Comparison of ENCODE assay signal across 16 cellular contexts in genomic region chr17:76092526-76093413, GRCh38. TPM values are rescaled to one million over a fixed set of nuclear protein-coding genes. Genes with fewer than 3 reads are reported as not detected.
A peak's percentile ranks its signal among the peaks of the same experiment; 100 is the strongest.
DNase-seq lines count a peak whose midpoint lies in the region; ATAC-seq, FAIRE-seq and TF ChIP-seq lines count a peak whose summit lies in the region.
"Had no signal": no experiment of that assay in that cellular context is flagged by ENCODE, and none has a peak within 500 bp of the region (broad histone marks: within the 10 kb centered on the region; RNA-seq: fewer than 3 reads in every experiment).

No MANE protein-coding gene starts in this region.

- no peaks in the 10 kb centered on the region for H3K4me1 ChIP-seq in CD8-positive, alpha-beta T cell (ENCODE audit: insufficient read depth, low read length)
- H3K4me1 ChIP-seq in K562 (replicated peaks in 1 of 2; ENCODE audit: control insufficient read depth in 2 of 2, insufficient read depth in 2 of 2, low read length in 2 of 2): peaks cover 9 to 13% of the 10 kb centered on the region in 2 experiments; a peak in 4 of 5 replicates

- no peak for FAIRE-seq in K562 (lab: Jason Lieb, UNC)
- FAIRE-seq: H54, RCC 7860 had no signal

- H3K27me3 Mint-ChIP-seq in CD8-positive, alpha-beta T cell (ENCODE audit: low read depth): no peaks in the 10 kb centered on the region

- intact Hi-C loops in CD8-positive, alpha-beta T cell (cut with DNase I, micrococcal nuclease): no loop called here
- intact Hi-C loops in K562 (cut with micrococcal nuclease): no loop called here

- no peaks in the 10 kb centered on the region for H3K9me3 Mint-ChIP-seq in CD8-positive, alpha-beta T cell
- no peaks in the 10 kb centered on the region for H3K9me3 Mint-ChIP-seq in stimulated activated effector memory CD8-positive, alpha-beta T cell treated with anti-CD3 and anti-CD28 coated beads, Interleukin-12 subunit alpha, Interleukin-12 subunit beta, amount 100 ng/mL, for 72 hours

- H3K4me2 ChIP-seq in K562 (ENCODE audit: insufficient read depth, low read length): no peak overlapping the region

- no peak overlapping the region for H3K4me3 Mint-ChIP-seq in CD8-positive, alpha-beta T cell
- no peak overlapping the region for H3K4me3 Mint-ChIP-seq in stimulated activated effector memory CD8-positive, alpha-beta T cell treated with anti-CD3 and anti-CD28 coated beads, Interleukin-12 subunit alpha, Interleukin-12 subunit beta, amount 100 ng/mL, for 72 hours

- TF ChIP-seq POLR2A in K562 (conservative IDR thresholded peaks at IDR 0.05): no peak

- H3K4me3 ChIP-seq in CD8-positive, alpha-beta T cell (ENCODE audit: low read depth, low read length): no peak overlapping the region
- H3K4me3 ChIP-seq in K562: no peak overlapping the region

- no peak for DNase-seq in CD8-positive, alpha-beta T cell
- DNase-seq in H4 (ENCODE audit: low spot score) (peak; percentile 6), K562 (ENCODE audit: extremely low read depth in 1 of 4, low spot score in 3 of 4) (no peak), NCI-H2227 (lab: John Stamatoyannopoulos, UW; ENCODE audit: unreplicated experiment) (no peak)
- DNase-seq in stimulated activated effector memory CD8-positive, alpha-beta T cell treated with anti-CD3 and anti-CD28 coated beads, Interleukin-12 subunit alpha, Interleukin-12 subunit beta, amount 100 ng/mL, for 72 hours (ENCODE audit: low spot score in 2 of 2): no peak
- DNase-seq: Calu3, Karpas-422, NCI-H1105 treated with DMSO at 0.1 percent for 48 hours, NCI-H187, NCI-H446 treated with DMSO at 0.1 percent for 48 hours, SHP77 treated with DMSO at 0.1 percent for 48 hours had no signal

- 94% methylated on average over 20 of the region's 20 CpGs for WGBS in K562 (ENCODE audit: insufficient coverage, low coverage, missing lambda C conversion rate)

- no peak for TF ChIP-seq CTCF in CD8-positive, alpha-beta T cell (IDR thresholded peaks at IDR 0.05)
- TF ChIP-seq CTCF in K562 (IDR thresholded peaks at IDR 0.05 in 2 of 3, conservative IDR thresholded peaks at IDR 0.05 in 1 of 3; ENCODE audit: insufficient read depth in 2 of 3, low read depth in 1 of 3, low read length in 3 of 3): no peak

- no TSS peak for BruUV-seq in K562 (replicated peaks; lab: Mats Ljungman, UMichigan)

- H3K27me3 ChIP-seq in CD8-positive, alpha-beta T cell (ENCODE audit: insufficient read depth, low read length): no peaks in the 10 kb centered on the region
- H3K27me3 ChIP-seq in K562 (ENCODE audit: control insufficient read depth in 2 of 2, insufficient read depth in 2 of 2, low read length in 2 of 2): no peaks in the 10 kb centered on the region

- CTCF ChIA-PET in CD8-positive, alpha-beta T cell (lab: Charles Lee): interaction anchor here (0.5 to 1.3 kb wide), 4 partner anchors 17 to 207 kb away, joined by 3 to 4 read pairs (median 4); no protein-coding TSS in a partner anchor
- CTCF ChIA-PET in K562 (lab: Yijun Ruan, JAX; ENCODE audit: low intra/inter-chr PET ratio): no interaction called here

- peaks cover 50% of the 10 kb centered on the region for H3K36me3 ChIP-seq in CD8-positive, alpha-beta T cell (ENCODE audit: insufficient read depth, low read length)
- peaks cover 75% of the 10 kb centered on the region; the same call in 2 of the 3 replicates for H3K36me3 ChIP-seq in K562 (ENCODE audit: control insufficient read depth, insufficient read depth, low read length)

- peaks cover 76% of the 10 kb centered on the region for H3K36me3 Mint-ChIP-seq in CD8-positive, alpha-beta T cell
- peaks cover 89% of the 10 kb centered on the region for H3K36me3 Mint-ChIP-seq in stimulated activated effector memory CD8-positive, alpha-beta T cell treated with anti-CD3 and anti-CD28 coated beads, Interleukin-12 subunit alpha, Interleukin-12 subunit beta, amount 100 ng/mL, for 72 hours

- H2AFZ ChIP-seq in K562 (ENCODE audit: low read depth, low read length): no peak overlapping the region

- peaks cover 6% of the 10 kb centered on the region for H3K4me1 Mint-ChIP-seq in CD8-positive, alpha-beta T cell (ENCODE audit: low read depth)
- no peaks in the 10 kb centered on the region for H3K4me1 Mint-ChIP-seq in stimulated activated effector memory CD8-positive, alpha-beta T cell treated with anti-CD3 and anti-CD28 coated beads, Interleukin-12 subunit alpha, Interleukin-12 subunit beta, amount 100 ng/mL, for 72 hours

- no peaks in the 10 kb centered on the region for H3K79me2 ChIP-seq in K562 (ENCODE audit: control insufficient read depth, insufficient read depth, low read length)

- no peak overlapping the region for H3K27ac Mint-ChIP-seq in CD8-positive, alpha-beta T cell
- peak overlapping the region; percentile 56 for H3K27ac Mint-ChIP-seq in stimulated activated effector memory CD8-positive, alpha-beta T cell treated with anti-CD3 and anti-CD28 coated beads, Interleukin-12 subunit alpha, Interleukin-12 subunit beta, amount 100 ng/mL, for 72 hours

- in situ Hi-C loops in K562 (cut with MboI): no loop called here

- ATAC-seq in CD8-positive, alpha-beta T cell: peak; percentile 34
- no peak for ATAC-seq in K562
- ATAC-seq in stimulated activated effector memory CD8-positive, alpha-beta T cell treated with anti-CD3 and anti-CD28 coated beads, Interleukin-12 subunit alpha, Interleukin-12 subunit beta, amount 100 ng/mL, for 72 hours: no peak
- no peak for ATAC-seq in activated CD4-positive, CD25-positive, alpha-beta regulatory T cell treated with anti-CD3 and anti-CD28 coated beads, Interleukin-2, amount 50 U/mL, for 24 hours
- no peak for ATAC-seq in HG03045 (IDR thresholded peaks at IDR 0.05; ENCODE audit: unreplicated experiment)

- TF ChIP-seq RAD21 in K562 (CRISPR knock-in tag; conservative IDR thresholded peaks at IDR 0.05 in 1 of 2, IDR thresholded peaks at IDR 0.05 in 1 of 2): no peak

- TF ChIP-seq EP300 in K562 (IDR thresholded peaks at IDR 0.05; ENCODE audit: low read length): no peak

- H3K27ac ChIP-seq in CD8-positive, alpha-beta T cell (ENCODE audit: low read depth, low read length): no peak overlapping the region
- H3K27ac ChIP-seq in K562 (ENCODE audit: extremely low read depth, low read depth, low read length): no peak overlapping the region

- POLR2A ChIA-PET in CD8-positive, alpha-beta T cell (lab: Charles Lee): interaction anchor here (1.1 to 1.3 kb wide), 3 partner anchors 10 to 15 kb away, joined by 3 to 4 read pairs (median 4); partner anchors contain the start of gene EXOC7
- POLR2A ChIA-PET in K562 (lab: Yijun Ruan, JAX): interaction anchor here (0.6 to 2.5 kb wide), 6 partner anchors 9 to 187 kb away, joined by 3 to 8 read pairs (median 4); no protein-coding TSS in a partner anchor

- H3K9ac ChIP-seq in K562 (ENCODE audit: insufficient read depth in 1 of 2, low read depth in 2 of 2, low read length in 2 of 2): no peak overlapping the region

- no peaks in the 10 kb centered on the region for H3K9me3 ChIP-seq in CD8-positive, alpha-beta T cell (ENCODE audit: low read length)
- no peaks in the 10 kb centered on the region for H3K9me3 ChIP-seq in K562 (replicated peaks; ENCODE audit: control insufficient read depth, insufficient read depth, low read depth, low read length)

- H3K9me1 ChIP-seq in K562 (ENCODE audit: control insufficient read depth, insufficient read depth, low read length): no peaks in the 10 kb centered on the region

- H4K20me1 ChIP-seq in K562 (replicated peaks; ENCODE audit: control insufficient read depth, insufficient read depth, low read length): no peaks in the 10 kb centered on the region; the same call in 1 of the 2 replicates

RNA-seq across cellular contexts. Expression of gene EXOC7, which starts 10.8 kb away (rescaled TPM):
- 100 to 1,000 TPM in 1 of 2 experiments, 10 to 100 TPM in 1; 97.3 to 101 TPM for total RNA-seq in CD8-positive, alpha-beta T cell
- 51.4 and 51.5 TPM in 2 replicates for total RNA-seq in H4 (2014; rRNA removed; shearing (Covaris generic))
- total RNA-seq in K562 (2011; cell fraction: chromatin; rRNA removed; ENCODE audit: low replicate concordance): 106 and 307 TPM in 2 replicates
- 138 and 157 TPM in 2 replicates for total RNA-seq in K562 (2011; cell fraction: nucleolus; rRNA removed)
- total RNA-seq in K562 (2011; cell fraction: nucleoplasm; rRNA removed): 108 and 119 TPM in 2 replicates
- total RNA-seq in K562 (2014; rRNA removed) (35.0 and 35.5 TPM in 2 replicates), K562 (2014; rRNA removed; fragmentation: Illumina TruSeq; extraction: Trizol) (29.0 and 30.3 TPM in 2 replicates), K562 (2015; rRNA removed; fragmentation: Illumina TruSeq; extraction: Trizol) (36.3 and 42.4 TPM in 2 replicates), K562 (2021) (53.1 and 57.0 TPM in 2 replicates)
- polyA plus RNA-seq in K562 (2011; rRNA removed) (36.5 and 37.1 TPM in 2 replicates), K562 (2014; fragmentation: Illumina TruSeq; extraction: Trizol) (27.8 and 31.2 TPM in 2 replicates), K562 (2014; fragmentation: Nextera tagmentation; extraction: Ambion mirVana) (10 to 100 TPM; 18.6 to 20.2 TPM), K562 (2014; rRNA removed) (30.5 and 36.2 TPM in 2 replicates)
- 30.9 and 53.6 TPM in 2 replicates for polyA plus RNA-seq in K562 (2011; cell fraction: cytosol; rRNA removed)
- 85.3 and 123 TPM in 2 replicates for polyA plus RNA-seq in K562 (2011; cell fraction: nucleus; rRNA removed)
- 44.4 and 49.7 TPM in 2 replicates for polyA plus RNA-seq in K562 (2012)
- polyA minus RNA-seq in K562 (2011; rRNA and poly(A)+ RNA removed): 31.0 and 40.9 TPM in 2 replicates
- 32.9 and 34.2 TPM in 2 replicates for polyA minus RNA-seq in K562 (2011; cell fraction: cytosol; rRNA and poly(A)+ RNA removed)
- 58.6 and 66.9 TPM in 2 replicates for polyA minus RNA-seq in K562 (2011; cell fraction: nucleus; rRNA and poly(A)+ RNA removed)

RNA-seq across cellular contexts. Expression of gene ZACN, which starts 13.8 kb away (rescaled TPM):
- total RNA-seq in CD8-positive, alpha-beta T cell: 1 to 10 TPM; 1.2 to 2.0 TPM
- not detected in 2 replicates for total RNA-seq in H4 (2014; rRNA removed; shearing (Covaris generic))
- total RNA-seq in K562 (2011; cell fraction: chromatin; rRNA removed; ENCODE audit: low replicate concordance): 0.32 TPM in 1 of 2 replicates, not detected in the other
- total RNA-seq in K562 (2011; cell fraction: nucleolus; rRNA removed): 0.13 TPM in 1 of 2 replicates, not detected in the other
- not detected in 2 replicates for total RNA-seq in K562 (2011; cell fraction: nucleoplasm; rRNA removed)
- not detected in 2 replicates for total RNA-seq in K562 (2014; rRNA removed)
- not detected in 2 replicates for total RNA-seq in K562 (2014; rRNA removed; fragmentation: Illumina TruSeq; extraction: Trizol)
- total RNA-seq in K562 (2015; rRNA removed; fragmentation: Illumina TruSeq; extraction: Trizol): not detected in 2 replicates
- total RNA-seq in K562 (2021): 0.07 TPM in 1 of 2 replicates, not detected in the other
- not detected in 2 replicates for polyA plus RNA-seq in K562 (2011; rRNA removed)
- polyA plus RNA-seq in K562 (2011; cell fraction: cytosol; rRNA removed): not detected in 2 replicates
- polyA plus RNA-seq in K562 (2011; cell fraction: nucleus; rRNA removed): 0.07 and 0.20 TPM in 2 replicates
- polyA plus RNA-seq in K562 (2012): 3.9 and 6.5 TPM in 2 replicates
- polyA plus RNA-seq in K562 (2014; fragmentation: Illumina TruSeq; extraction: Trizol): not detected in 2 replicates
- not detected for polyA plus RNA-seq in K562 (2014; fragmentation: Nextera tagmentation; extraction: Ambion mirVana)
- not detected in 2 replicates for polyA plus RNA-seq in K562 (2014; rRNA removed)
- polyA minus RNA-seq in K562 (2011; rRNA and poly(A)+ RNA removed): not detected in 2 replicates
- polyA minus RNA-seq in K562 (2011; cell fraction: cytosol; rRNA and poly(A)+ RNA removed): not detected in 2 replicates
- not detected in 2 replicates for polyA minus RNA-seq in K562 (2011; cell fraction: nucleus; rRNA and poly(A)+ RNA removed)
- total RNA-seq: Daoy had no signal

RNA-seq across cellular contexts. Expression of gene GALR2, which starts 18.2 kb away (rescaled TPM):
- total RNA-seq in CD8-positive, alpha-beta T cell: 1 to 10 TPM; 1.7 to 2.4 TPM
- total RNA-seq in H4 (2014; rRNA removed; shearing (Covaris generic)): 0.14 TPM in 1 of 2 replicates, not detected in the other
- not detected in 2 replicates for total RNA-seq in K562 (2011; cell fraction: chromatin; rRNA removed; ENCODE audit: low replicate concordance)
- 0.17 TPM in 1 of 2 replicates, not detected in the other for total RNA-seq in K562 (2011; cell fraction: nucleolus; rRNA removed)
- total RNA-seq in K562 (2011; cell fraction: nucleoplasm; rRNA removed): not detected in 2 replicates
- not detected in 2 replicates for total RNA-seq in K562 (2014; rRNA removed)
- not detected in 2 replicates for total RNA-seq in K562 (2014; rRNA removed; fragmentation: Illumina TruSeq; extraction: Trizol)
- not detected in 2 replicates for total RNA-seq in K562 (2015; rRNA removed; fragmentation: Illumina TruSeq; extraction: Trizol)
- total RNA-seq in K562 (2021): not detected in 2 replicates
- not detected in 2 replicates for polyA plus RNA-seq in K562 (2011; rRNA removed)
- polyA plus RNA-seq in K562 (2011; cell fraction: cytosol; rRNA removed): 0.18 TPM in 1 of 2 replicates, not detected in the other
- not detected in 2 replicates for polyA plus RNA-seq in K562 (2011; cell fraction: nucleus; rRNA removed)
- polyA plus RNA-seq in K562 (2012): not detected in 2 replicates
- not detected in 2 replicates for polyA plus RNA-seq in K562 (2014; fragmentation: Illumina TruSeq; extraction: Trizol)
- polyA plus RNA-seq in K562 (2014; fragmentation: Nextera tagmentation; extraction: Ambion mirVana): not detected
- polyA plus RNA-seq in K562 (2014; rRNA removed): 0.34 TPM in 1 of 2 replicates, not detected in the other
- polyA minus RNA-seq in K562 (2011; rRNA and poly(A)+ RNA removed): not detected in 2 replicates
- not detected in 2 replicates for polyA minus RNA-seq in K562 (2011; cell fraction: cytosol; rRNA and poly(A)+ RNA removed)
- not detected in 2 replicates for polyA minus RNA-seq in K562 (2011; cell fraction: nucleus; rRNA and poly(A)+ RNA removed)
- total RNA-seq: Daoy had no signal

RNA-seq across cellular contexts. Expression of gene SRP68, which starts 20.5 kb away (rescaled TPM):
- total RNA-seq in CD8-positive, alpha-beta T cell: 10 to 100 TPM; 93.6 to 99.9 TPM
- 37.3 and 39.7 TPM in 2 replicates for total RNA-seq in H4 (2014; rRNA removed; shearing (Covaris generic))
- 133 and 147 TPM in 2 replicates for total RNA-seq in K562 (2011; cell fraction: chromatin; rRNA removed; ENCODE audit: low replicate concordance)
- 62.8 and 73.2 TPM in 2 replicates for total RNA-seq in K562 (2011; cell fraction: nucleolus; rRNA removed)
- total RNA-seq in K562 (2011; cell fraction: nucleoplasm; rRNA removed): 99.2 and 124 TPM in 2 replicates
- total RNA-seq in K562 (2014; rRNA removed) (29.8 and 35.3 TPM in 2 replicates), K562 (2014; rRNA removed; fragmentation: Illumina TruSeq; extraction: Trizol) (32.4 and 33.8 TPM in 2 replicates), K562 (2015; rRNA removed; fragmentation: Illumina TruSeq; extraction: Trizol) (33.6 and 36.2 TPM in 2 replicates), K562 (2021) (73.5 and 77.4 TPM in 2 replicates)
- polyA plus RNA-seq in K562 (2011; rRNA removed) (79.6 and 93.4 TPM in 2 replicates), K562 (2014; fragmentation: Illumina TruSeq; extraction: Trizol) (85.7 and 92.6 TPM in 2 replicates), K562 (2014; fragmentation: Nextera tagmentation; extraction: Ambion mirVana) (10 to 100 TPM; 29.4 to 31.4 TPM), K562 (2014; rRNA removed) (62.8 and 63.5 TPM in 2 replicates)
- polyA plus RNA-seq in K562 (2011; cell fraction: cytosol; rRNA removed): 55.4 and 75.0 TPM in 2 replicates
- polyA plus RNA-seq in K562 (2011; cell fraction: nucleus; rRNA removed): 49.7 and 56.7 TPM in 2 replicates
- 73.7 and 81.8 TPM in 2 replicates for polyA plus RNA-seq in K562 (2012)
- 82.1 and 85.9 TPM in 2 replicates for polyA minus RNA-seq in K562 (2011; rRNA and poly(A)+ RNA removed)
- 40.9 and 46.4 TPM in 2 replicates for polyA minus RNA-seq in K562 (2011; cell fraction: cytosol; rRNA and poly(A)+ RNA removed)
- 22.2 and 39.0 TPM in 2 replicates for polyA minus RNA-seq in K562 (2011; cell fraction: nucleus; rRNA and poly(A)+ RNA removed)

RNA-seq across cellular contexts. Expression of gene FOXJ1, which starts 48.3 kb away (rescaled TPM):
- 1 to 10 TPM; 2.2 to 2.7 TPM for total RNA-seq in CD8-positive, alpha-beta T cell
- not detected in 2 replicates for total RNA-seq in H4 (2014; rRNA removed; shearing (Covaris generic))
- total RNA-seq in K562 (2011; cell fraction: chromatin; rRNA removed; ENCODE audit: low replicate concordance): not detected in 2 replicates
- not detected in 2 replicates for total RNA-seq in K562 (2011; cell fraction: nucleolus; rRNA removed)
- not detected in 2 replicates for total RNA-seq in K562 (2011; cell fraction: nucleoplasm; rRNA removed)
- total RNA-seq in K562 (2014; rRNA removed): not detected in 2 replicates
- total RNA-seq in K562 (2014; rRNA removed; fragmentation: Illumina TruSeq; extraction: Trizol): not detected in 2 replicates
- not detected in 2 replicates for total RNA-seq in K562 (2015; rRNA removed; fragmentation: Illumina TruSeq; extraction: Trizol)
- 0.07 TPM in 2 replicates for total RNA-seq in K562 (2021)
- not detected in 2 replicates for polyA plus RNA-seq in K562 (2011; rRNA removed)
- 0.03 TPM in 1 of 2 replicates, not detected in the other for polyA plus RNA-seq in K562 (2011; cell fraction: cytosol; rRNA removed)
- not detected in 2 replicates for polyA plus RNA-seq in K562 (2011; cell fraction: nucleus; rRNA removed)
- 0.06 TPM in 1 of 2 replicates, not detected in the other for polyA plus RNA-seq in K562 (2012)
- polyA plus RNA-seq in K562 (2014; fragmentation: Illumina TruSeq; extraction: Trizol): not detected in 2 replicates
- polyA plus RNA-seq in K562 (2014; fragmentation: Nextera tagmentation; extraction: Ambion mirVana): not detected
- not detected in 2 replicates for polyA plus RNA-seq in K562 (2014; rRNA removed)
- not detected in 2 replicates for polyA minus RNA-seq in K562 (2011; rRNA and poly(A)+ RNA removed)
- polyA minus RNA-seq in K562 (2011; cell fraction: cytosol; rRNA and poly(A)+ RNA removed): not detected in 2 replicates
- 0.11 TPM in 1 of 2 replicates, not detected in the other for polyA minus RNA-seq in K562 (2011; cell fraction: nucleus; rRNA and poly(A)+ RNA removed)
- total RNA-seq: Calu3, Daoy had no signal
